Comparison of ENCODE assay signal across 13 cellular contexts in genomic region chr5:111509119-111509518, GRCh38. TPM values are rescaled to one million over a fixed set of nuclear protein-coding genes. Genes with fewer than 3 reads are reported as not detected.
A peak's percentile ranks its signal among the peaks of the same experiment; 100 is the strongest.
DNase-seq lines count a peak whose midpoint lies in the region; ATAC-seq, FAIRE-seq and TF ChIP-seq lines count a peak whose summit lies in the region.
"Had no signal": no experiment of that assay in that cellular context is flagged by ENCODE, and none has a peak within 500 bp of the region (broad histone marks: within the 10 kb centered on the region; RNA-seq: fewer than 3 reads in every experiment).

No MANE protein-coding gene starts in this region.

- H3K36me3 ChIP-seq in HepG2 (replicated peaks in 1 of 2; ENCODE audit: control insufficient read depth in 1 of 2, insufficient read depth in 2 of 2, low read length in 2 of 2) (peaks cover 0 to 8% of the 10 kb centered on the region in 2 experiments; a peak in 2 of 5 replicates), right lobe of liver (no peaks in the 10 kb centered on the region), SJCRH30 (peaks cover 20% of the 10 kb centered on the region)
- H3K36me3 ChIP-seq: prostate gland had no signal

- peaks cover 61% of the 10 kb centered on the region for H3K4me1 Mint-ChIP-seq in activated CD8-positive, alpha-beta T cell treated with anti-CD3 and anti-CD28 coated beads, Interleukin-2, amount 10 ng/mL, durations not matched to agents 7 days and 5 days (ENCODE audit: low read depth)

- no peaks in the 10 kb centered on the region; a peak in 1 of 5 replicates for H3K27me3 ChIP-seq in HepG2 (ENCODE audit: control insufficient read depth in 1 of 2, insufficient read depth in 2 of 2, low read length in 2 of 2)
- H3K27me3 ChIP-seq in right lobe of liver: no peaks in the 10 kb centered on the region
- H3K27me3 ChIP-seq in SJCRH30: no peaks in the 10 kb centered on the region

- no peaks in the 10 kb centered on the region for H3K9me3 Mint-ChIP-seq in activated CD8-positive, alpha-beta T cell treated with anti-CD3 and anti-CD28 coated beads, Interleukin-2, amount 10 ng/mL, durations not matched to agents 7 days and 5 days (ENCODE audit: insufficient read depth)
- H3K9me3 Mint-ChIP-seq: activated naive CD4-positive, alpha-beta T cell treated with anti-CD3 and anti-CD28 coated beads, Interleukin-2, amount 50 U/mL, for 24 hours; immature natural killer cell had no signal

- H3K9me3 ChIP-seq in HepG2 (ENCODE audit: low read length): no peaks in the 10 kb centered on the region
- no peaks in the 10 kb centered on the region for H3K9me3 ChIP-seq in right lobe of liver
- H3K9me3 ChIP-seq in SJCRH30 (replicated peaks): no peaks in the 10 kb centered on the region
- H3K9me3 ChIP-seq: prostate gland had no signal

- H3K27me3 Mint-ChIP-seq in activated CD8-positive, alpha-beta T cell treated with anti-CD3 and anti-CD28 coated beads, Interleukin-2, amount 10 ng/mL, durations not matched to agents 7 days and 5 days (ENCODE audit: low read depth): no peaks in the 10 kb centered on the region
- H3K27me3 Mint-ChIP-seq: activated naive CD4-positive, alpha-beta T cell treated with anti-CD3 and anti-CD28 coated beads, Interleukin-2, amount 50 U/mL, for 24 hours had no signal

- TF ChIP-seq CTCF in HepG2 (CRISPR knock-in tag; IDR thresholded peaks at IDR 0.05): no peak
- TF ChIP-seq CTCF in right lobe of liver (IDR thresholded peaks at IDR 0.05): no peak
- TF ChIP-seq CTCF in fibroblast of pulmonary artery (IDR thresholded peaks at IDR 0.05; ENCODE audit: low read length, missing control alignments): no peak

- TF ChIP-seq RAD21 in HepG2 (CRISPR knock-in tag; IDR thresholded peaks at IDR 0.05): no peak

- peaks cover 75% of the 10 kb centered on the region for H3K79me2 ChIP-seq in HepG2 (ENCODE audit: insufficient read depth, low read length)

- TF ChIP-seq EP300 in HepG2 (IDR thresholded peaks at IDR 0.05; ENCODE audit: low read depth in 2 of 2, low read length in 2 of 2) (no peak), HepG2 (CRISPR knock-in tag; IDR thresholded peaks at IDR 0.05; ENCODE audit: borderline replicate concordance) (no peak)

- TF ChIP-seq POLR2A in HepG2 (IDR thresholded peaks at IDR 0.05; ENCODE audit: insufficient read depth in 1 of 2, low read depth in 2 of 2, low read length in 2 of 2): no peak
- no peak for TF ChIP-seq POLR2A in right lobe of liver (IDR thresholded peaks at IDR 0.05)

- H3K9ac ChIP-seq in HepG2 (ENCODE audit: insufficient read depth, low read depth, low read length): peak overlapping the region; percentile 15; the same call in 1 of the 2 replicates

- no peak overlapping the region for H3K27ac Mint-ChIP-seq in activated CD8-positive, alpha-beta T cell treated with anti-CD3 and anti-CD28 coated beads, Interleukin-2, amount 10 ng/mL, durations not matched to agents 7 days and 5 days

- 46% methylated on average over 1 of the region's 1 CpG for WGBS in HepG2 (ENCODE audit: low lambda C conversion rate)
- WGBS in right lobe of liver (ENCODE audit: insufficient coverage, low coverage, low lambda C conversion rate, missing lambda C conversion rate): 29% methylated on average over 1 of the region's 1 CpG

- peak overlapping the region; percentile 32 for H3K4me3 Mint-ChIP-seq in activated CD8-positive, alpha-beta T cell treated with anti-CD3 and anti-CD28 coated beads, Interleukin-2, amount 10 ng/mL, durations not matched to agents 7 days and 5 days

- H3K4me1 ChIP-seq in HepG2 (ENCODE audit: insufficient read depth, low read length) (peaks cover 49% of the 10 kb centered on the region), right lobe of liver (peaks cover 0 to 27% (median 3%) of the 10 kb centered on the region in 4 donors), SJCRH30 (peaks cover 4% of the 10 kb centered on the region)

- peaks cover 35% of the 10 kb centered on the region for H3K36me3 Mint-ChIP-seq in activated CD8-positive, alpha-beta T cell treated with anti-CD3 and anti-CD28 coated beads, Interleukin-2, amount 10 ng/mL, durations not matched to agents 7 days and 5 days (ENCODE audit: low read depth)
- H3K36me3 Mint-ChIP-seq: activated naive CD4-positive, alpha-beta T cell treated with anti-CD3 and anti-CD28 coated beads, Interleukin-2, amount 50 U/mL, for 24 hours had no signal

- peak overlapping the region in 2 of 3 experiments; percentile 14 to 89; a peak in 3 of 6 replicates for H3K4me3 ChIP-seq in HepG2 (replicated peaks in 1 of 3; ENCODE audit: insufficient read depth in 1 of 3, low read depth in 2 of 3, low read length in 3 of 3)
- no peak overlapping the region for H3K4me3 ChIP-seq in right lobe of liver
- H3K4me3 ChIP-seq in fibroblast of pulmonary artery (replicated peaks; ENCODE audit: low read depth, low read length): peak overlapping the region; percentile 85
- no peak overlapping the region for H3K4me3 ChIP-seq in SJCRH30
- H3K4me3 ChIP-seq: prostate gland had no signal

- H3K27ac ChIP-seq in HepG2 (ENCODE audit: extremely low read length, insufficient read depth, low read length) (no peak overlapping the region), right lobe of liver (no peak overlapping the region), SJCRH30 (no peak overlapping the region)
- H3K27ac ChIP-seq: prostate gland had no signal

- peaks cover 21% of the 10 kb centered on the region for H4K20me1 ChIP-seq in HepG2 (ENCODE audit: insufficient read depth, low read length)

- peak overlapping the region; percentile 90 for H3K4me2 ChIP-seq in HepG2 (ENCODE audit: low read depth, low read length)

- POLR2A ChIA-PET in HepG2 (lab: Yijun Ruan, JAX): interaction anchor here (2.6 kb wide), 1 partner anchor 652 kb away, joined by 9 read pairs; no protein-coding TSS in a partner anchor
- POLR2A ChIA-PET in activated CD8-positive, alpha-beta T cell treated with anti-CD3 and anti-CD28 coated beads, Interleukin-2, amount 10 ng/mL, durations not matched to agents 7 days and 5 days (lab: Charles Lee): no interaction called here

- no peak for FAIRE-seq in HepG2 (lab: Jason Lieb, UNC)

- CTCF ChIA-PET in HepG2 (lab: Yijun Ruan, JAX; ENCODE audit: low intra/inter-chr PET ratio, low total read pairs): no interaction called here
- CTCF ChIA-PET in activated CD8-positive, alpha-beta T cell treated with anti-CD3 and anti-CD28 coated beads, Interleukin-2, amount 10 ng/mL, durations not matched to agents 7 days and 5 days (lab: Charles Lee): interaction anchor here (1.4 to 6.9 kb wide), 4 partner anchors 22 to 652 kb away, joined by 4 to 49 read pairs (median 8); no protein-coding TSS in a partner anchor

- peak; percentile 6 for DNase-seq in HepG2 (ENCODE audit: low spot score)
- no peak for DNase-seq in right lobe of liver
- no peak for DNase-seq in activated CD8-positive, alpha-beta T cell treated with anti-CD3 and anti-CD28 coated beads, Interleukin-2, amount 10 ng/mL, durations not matched to agents 7 days and 5 days
- no peak for DNase-seq in fibroblast of pulmonary artery (ENCODE audit: low read depth)
- DNase-seq in SJCRH30: no peak
- DNase-seq in COLO668 (lab: John Stamatoyannopoulos, UW; ENCODE audit: unreplicated experiment): no peak
- no peak for DNase-seq in GDM1 (lab: John Stamatoyannopoulos, UW)
- DNase-seq in OCI-M2 (lab: John Stamatoyannopoulos, UW; ENCODE audit: unreplicated experiment): no peak
- DNase-seq: immature natural killer cell, NCI-H1694, T-helper 9 cell had no signal

- intact Hi-C loops in HepG2 (cut with micrococcal nuclease; ENCODE audit: unreplicated experiment) (no loop called here), right lobe of liver (cut with DNase I) (no loop called here)

- no TSS peak for BruUV-seq in HepG2 (replicated peaks; lab: Mats Ljungman, UMichigan)

- no peak for ATAC-seq in HepG2
- ATAC-seq in right lobe of liver: no peak
- no peak for ATAC-seq in activated CD8-positive, alpha-beta T cell treated with anti-CD3 and anti-CD28 coated beads, Interleukin-2, amount 10 ng/mL, durations not matched to agents 7 days and 5 days

- no peak overlapping the region for H2AFZ ChIP-seq in HepG2 (ENCODE audit: low read length)

- in situ Hi-C loops in HepG2 (cut with HindIII; ENCODE audit: extremely low pct_ligation_motif_present, low pct_unique_long_range_greater_than_20kb): no loop called here

TF ChIP-seq in HepG2, 621 proteins besides CTCF, POLR2A, EP300 and RAD21:
- TF ChIP-seq ZNF678 (CRISPR knock-in tag; IDR thresholded peaks at IDR 0.05) (no peak), BCL6 (CRISPR knock-in tag; IDR thresholded peaks at IDR 0.05) (peak; percentile 72), NCOA2 (CRISPR knock-in tag; IDR thresholded peaks at IDR 0.05) (no peak), ZNF143 (CRISPR knock-in tag; IDR thresholded peaks at IDR 0.05) (no peak)

RNA-seq across cellular contexts. Expression of gene STARD4, which starts 3.2 kb away (rescaled TPM):
- total RNA-seq in HepG2 (2016; rRNA removed; fragmentation: Illumina TruSeq; extraction: Trizol) (66.9 and 92.2 TPM in 2 replicates), right lobe of liver (10 to 100 TPM in 4 of 6 experiments, 1 to 10 TPM in 2; 6.4 to 30.5 (median 18.1) TPM)
- total RNA-seq in HepG2 (2016; cell fraction: cytosol; rRNA removed; fragmentation: Illumina TruSeq; extraction: Trizol; ENCODE audit: low read depth): 7.4 and 7.8 TPM in 2 replicates
- 66.5 and 97.1 TPM in 2 replicates for total RNA-seq in HepG2 (2016; cell fraction: insoluble cytoplasmic fraction; rRNA removed; fragmentation: Illumina TruSeq; extraction: Trizol)
- total RNA-seq in HepG2 (2016; cell fraction: membrane; rRNA removed; fragmentation: Illumina TruSeq; extraction: Trizol): 21.3 and 22.8 TPM in 2 replicates
- 67.3 and 73.5 TPM in 2 replicates for total RNA-seq in HepG2 (2016; cell fraction: nucleus; rRNA removed; fragmentation: Illumina TruSeq; extraction: Trizol)
- polyA plus RNA-seq in HepG2 (2011; rRNA removed): 27.4 and 37.0 TPM in 2 replicates
- 7.5 and 15.9 TPM in 2 replicates for polyA plus RNA-seq in HepG2 (2011; cell fraction: cytosol; rRNA removed)
- 31.7 and 60.0 TPM in 2 replicates for polyA plus RNA-seq in HepG2 (2011; cell fraction: nucleus; rRNA removed)
- 39.3 and 40.0 TPM in 2 replicates for polyA plus RNA-seq in HepG2 (2012)
- polyA plus RNA-seq in HepG2 (2016; cell fraction: cytosol; fragmentation: Illumina TruSeq; extraction: Trizol; ENCODE audit: low read depth): 2.5 and 2.6 TPM in 2 replicates
- polyA plus RNA-seq in HepG2 (2016; cell fraction: insoluble cytoplasmic fraction; fragmentation: Illumina TruSeq; extraction: Trizol; ENCODE audit: low read depth): 52.5 and 58.1 TPM in 2 replicates
- polyA plus RNA-seq in HepG2 (2016; cell fraction: membrane; fragmentation: Illumina TruSeq; extraction: Trizol; ENCODE audit: low read depth): 7.8 and 8.0 TPM in 2 replicates
- polyA plus RNA-seq in HepG2 (2016; cell fraction: nucleus; fragmentation: Illumina TruSeq; extraction: Trizol; ENCODE audit: insufficient read depth, low read depth): 105 and 107 TPM in 2 replicates
- polyA minus RNA-seq in HepG2 (2011; rRNA and poly(A)+ RNA removed; ENCODE audit: low replicate concordance): 15.2 and 24.2 TPM in 2 replicates
- polyA minus RNA-seq in HepG2 (2011; cell fraction: cytosol; rRNA and poly(A)+ RNA removed): 14.2 and 19.3 TPM in 2 replicates
- 53.0 and 82.6 TPM in 2 replicates for polyA minus RNA-seq in HepG2 (2011; cell fraction: nucleus; rRNA and poly(A)+ RNA removed)
- 10 to 100 TPM; 52.3 to 55.9 TPM for total RNA-seq in activated CD8-positive, alpha-beta T cell treated with anti-CD3 and anti-CD28 coated beads, Interleukin-2, amount 10 ng/mL, durations not matched to agents 7 days and 5 days
- total RNA-seq in SJCRH30 (2014; rRNA removed; shearing (Covaris generic)): 61.1 and 73.2 TPM in 2 replicates

Comparison
In these comparisons a context has a peak if more than half of its experiments do, and no peak if none do; other contexts are left out.
1. H3K4me3 ChIP-seq: peak in HepG2 (2 of 3) and fibroblast of pulmonary artery (single experiment); none in right lobe of liver (0 of 3) and SJCRH30 (single experiment).